In the genomic region with DNA sequence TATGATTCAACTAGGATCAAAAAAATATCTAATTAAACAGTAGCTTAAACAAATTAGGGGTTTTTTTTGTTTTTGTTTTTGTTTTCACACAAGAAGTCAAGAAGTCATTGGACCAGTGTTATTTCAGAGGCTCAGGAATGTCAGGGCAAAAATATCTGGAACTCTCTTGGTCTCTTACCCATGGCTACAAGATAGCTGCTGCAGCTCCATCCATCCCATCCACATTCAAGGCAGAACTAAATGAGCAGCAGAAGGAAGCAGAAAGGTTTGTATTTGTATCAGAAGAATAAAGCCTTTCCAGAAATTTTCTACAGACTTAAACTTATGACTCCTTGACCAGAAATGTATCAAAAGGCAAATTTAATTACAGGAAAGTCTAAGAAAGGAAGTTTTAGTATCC, we compare ENCODE assay signal across 23 cellular contexts. TPM values are rescaled to one million over a fixed set of nuclear protein-coding genes. Genes with fewer than 3 reads are reported as not detected.
"Had no signal": no experiment of that assay in that cellular context is flagged by ENCODE, and none has a peak within 500 bp of the region (broad histone marks: within the 10 kb centered on the region; RNA-seq: fewer than 3 reads in every experiment).

No MANE protein-coding gene starts in this region.

- DNase-seq: cortex of kidney; effector memory CD8-positive, alpha-beta T cell; foreskin fibroblast; heart left ventricle; kidney; natural killer cell; occipital lobe; ovary; posterior cingulate gyrus; psoas muscle; right cardiac atrium; sigmoid colon; stimulated activated CD4-positive, alpha-beta T cell treated with anti-CD3 and anti-CD28 coated beads, Interleukin-4, amount 100 ng/mL, for 4 hours; stimulated activated naive B cell treated with anti-CD40 and anti-IgM and Interleukin-4, amounts not matched to agents 10 μg/mL and 1 μg/mL and 100 μg/mL, for 72 hours; stomach; thyroid gland; trophoblast cell had no signal

- H3K36me3 Mint-ChIP-seq: memory B cell, natural killer cell had no signal

- FAIRE-seq: kidney had no signal

- ATAC-seq: effector memory CD8-positive, alpha-beta T cell; esophagus mucosa; gastroesophageal sphincter; heart left ventricle; left lobe of liver; natural killer cell; psoas muscle; right cardiac atrium had no signal

- H3K4me3 Mint-ChIP-seq: effector memory CD8-positive, alpha-beta T cell; memory B cell; natural killer cell; stimulated activated naive B cell treated with anti-CD40 and anti-IgM and Interleukin-4, amounts not matched to agents 10 μg/mL and 1 μg/mL and 100 μg/mL, for 72 hours had no signal

- H3K27ac Mint-ChIP-seq: memory B cell; natural killer cell; stimulated activated naive B cell treated with anti-CD40 and anti-IgM and Interleukin-4, amounts not matched to agents 10 μg/mL and 1 μg/mL and 100 μg/mL, for 72 hours had no signal

- H3K9me3 Mint-ChIP-seq: effector memory CD8-positive, alpha-beta T cell; memory B cell; natural killer cell had no signal

RNA-seq across cellular contexts. Expression of gene BCL2L14, which starts 33.8 kb away (rescaled TPM):
- total RNA-seq: dermis microvascular lymphatic vessel endothelial cell, heart left ventricle, left lobe of liver, occipital lobe, psoas muscle, right cardiac atrium, sigmoid colon, subcutaneous adipose tissue had no signal
